21 cellular contexts compared by ENCODE assay signal in genomic region chr1:245322673-245323072, GRCh38.
DNase-seq lines count a peak whose midpoint lies in the region; ATAC-seq and TF ChIP-seq lines count a peak whose summit lies in the region.
"Had no signal": no experiment of that assay in that cellular context is flagged by ENCODE, and none has a peak within 500 bp of the region (broad histone marks: within the 10 kb centered on the region; RNA-seq: fewer than 3 reads in every experiment).

No MANE protein-coding gene starts in this region.

- TF ChIP-seq CTCF in AG10803 (conservative IDR thresholded peaks at IDR 0.05; ENCODE audit: low read length) (no peak), HCT116 (IDR thresholded peaks at IDR 0.05 in 2 of 3, conservative IDR thresholded peaks at IDR 0.05 in 1 of 3; ENCODE audit: borderline replicate concordance in 1 of 3, insufficient read depth in 1 of 3, low read depth in 2 of 3, low read length in 2 of 3) (peak in 2 of 3 experiments; percentile 12 to 14; a peak in 2 of 6 replicates), chondrocyte (IDR thresholded peaks at IDR 0.05) (peak; percentile 54), PC-9 (conservative IDR thresholded peaks at IDR 0.05) (no peak), mucosa of descending colon (IDR thresholded peaks at IDR 0.05) (no peak)

- H3K4me1 Mint-ChIP-seq in chondrocyte (ENCODE audit: low read depth): peaks cover 18% of the 10 kb centered on the region
- no peaks in the 10 kb centered on the region for H3K4me1 Mint-ChIP-seq in T-cell
- H3K4me1 Mint-ChIP-seq: B cell; stimulated activated memory B cell treated with anti-CD40 and anti-IgM and Interleukin-4, amounts not matched to agents 10 μg/mL and 1 μg/mL and 100 μg/mL, for 72 hours had no signal

- no peaks in the 10 kb centered on the region for H3K36me3 ChIP-seq in HCT116 (ENCODE audit: control insufficient read depth in 1 of 2, insufficient read depth in 2 of 2, low read length in 2 of 2)
- H3K36me3 ChIP-seq in PC-9 (ENCODE audit: low read depth): no peaks in the 10 kb centered on the region
- no peaks in the 10 kb centered on the region for H3K36me3 ChIP-seq in mucosa of descending colon (ENCODE audit: low read depth)
- H3K36me3 ChIP-seq: thyroid gland had no signal

- no peak for TF ChIP-seq POLR2A in HCT116 (IDR thresholded peaks at IDR 0.05; ENCODE audit: borderline replicate concordance, extremely low read depth, insufficient read depth, insufficient read length)

- H3K9me2 ChIP-seq in HCT116 (ENCODE audit: insufficient read depth) (no peaks in the 10 kb centered on the region), PC-9 (ENCODE audit: insufficient read depth) (no peaks in the 10 kb centered on the region)

- no peaks in the 10 kb centered on the region for H3K4me1 ChIP-seq in HCT116 (ENCODE audit: control insufficient read depth in 1 of 2, insufficient read depth in 2 of 2, low read length in 2 of 2)
- no peaks in the 10 kb centered on the region for H3K4me1 ChIP-seq in PC-9 (replicated peaks; ENCODE audit: insufficient read depth)
- no peaks in the 10 kb centered on the region for H3K4me1 ChIP-seq in mucosa of descending colon (ENCODE audit: low read depth)
- H3K4me1 ChIP-seq: thyroid gland had no signal

- no peak overlapping the region for H3K27ac ChIP-seq in HCT116 (ENCODE audit: low read depth, low read length)
- H3K27ac ChIP-seq in PC-9: no peak overlapping the region
- H3K27ac ChIP-seq: thyroid gland had no signal

- POLR2A ChIA-PET in HCT116 (lab: Charles Lee): no interaction called here
- POLR2A ChIA-PET in PC-9 (lab: Charles Lee; ENCODE audit: unreplicated experiment): no interaction called here
- POLR2A ChIA-PET in T-cell (lab: Charles Lee): no interaction called here

- H3K9me3 ChIP-seq in HCT116 (ENCODE audit: control insufficient read depth in 1 of 2, insufficient read depth in 1 of 2, low read depth in 1 of 2, low read length in 2 of 2) (no peaks in the 10 kb centered on the region), PC-9 (ENCODE audit: insufficient read depth, low read depth) (no peaks in the 10 kb centered on the region), mucosa of descending colon (no peaks in the 10 kb centered on the region)
- H3K9me3 ChIP-seq: thyroid gland had no signal

- H3K9me3 Mint-ChIP-seq in chondrocyte (ENCODE audit: low read depth) (no peaks in the 10 kb centered on the region), T-cell (no peaks in the 10 kb centered on the region)
- H3K9me3 Mint-ChIP-seq: stimulated activated memory B cell treated with anti-CD40 and anti-IgM and Interleukin-4, amounts not matched to agents 10 μg/mL and 1 μg/mL and 100 μg/mL, for 72 hours; WTC11 had no signal

- H3K79me2 ChIP-seq in HCT116 (ENCODE audit: insufficient read depth, low read length): no peaks in the 10 kb centered on the region
- no peaks in the 10 kb centered on the region for H3K79me2 ChIP-seq in PC-9 (ENCODE audit: low read depth)

- TF ChIP-seq RAD21 in HCT116 (IDR thresholded peaks at IDR 0.05; ENCODE audit: low read depth): peak; percentile 55

- no peak overlapping the region for H3K4me3 Mint-ChIP-seq in chondrocyte (ENCODE audit: unreplicated experiment)
- H3K4me3 Mint-ChIP-seq in T-cell: no peak overlapping the region
- H3K4me3 Mint-ChIP-seq: B cell; stimulated activated memory B cell treated with anti-CD40 and anti-IgM and Interleukin-4, amounts not matched to agents 10 μg/mL and 1 μg/mL and 100 μg/mL, for 72 hours; WTC11 had no signal

- intact Hi-C loops in HCT116 (cut with micrococcal nuclease): no loop called here
- intact Hi-C loops in PC-9 (cut with micrococcal nuclease; ENCODE audit: unreplicated experiment): no loop called here
- intact Hi-C loops in mucosa of descending colon (cut with DNase I, micrococcal nuclease): no loop called here

- H3K27me3 ChIP-seq in HCT116 (ENCODE audit: insufficient read depth, low read length) (0 out of 2 replicates have a peak, but pooled peaks cover 1% of the 10 kb centered on the region), PC-9 (ENCODE audit: insufficient read depth, low read depth) (peaks cover 74% of the 10 kb centered on the region)
- H3K27me3 ChIP-seq: thyroid gland had no signal

- CTCF ChIA-PET in HCT116 (lab: Charles Lee) (no interaction called here), PC-9 (lab: Charles Lee) (no interaction called here), T-cell (lab: Charles Lee) (no interaction called here)

- H3K27ac Mint-ChIP-seq in chondrocyte (ENCODE audit: unreplicated experiment) (no peak overlapping the region), T-cell (no peak overlapping the region)
- H3K27ac Mint-ChIP-seq: B cell; stimulated activated memory B cell treated with anti-CD40 and anti-IgM and Interleukin-4, amounts not matched to agents 10 μg/mL and 1 μg/mL and 100 μg/mL, for 72 hours; WTC11 had no signal

- H3K4me3 ChIP-seq in AG10803 (ENCODE audit: low read length) (no peak overlapping the region), HCT116 (replicated peaks in 1 of 2; ENCODE audit: low read depth in 1 of 2, low read length in 2 of 2) (no peak overlapping the region), PC-9 (no peak overlapping the region), mucosa of descending colon (no peak overlapping the region)
- H3K4me3 ChIP-seq: thyroid gland had no signal

- no peak overlapping the region for H3K9ac ChIP-seq in HCT116 (ENCODE audit: low read length)

- no peaks in the 10 kb centered on the region for H3F3A ChIP-seq in PC-9 (ENCODE audit: insufficient read depth, low read depth)

- RAD21 ChIA-PET in HCT116 (lab: Charles Lee; ENCODE audit: low non-redundant PET in 1 of 2, low total read pairs in 2 of 2, uncharacterized antibody in 2 of 2, unreplicated experiment in 2 of 2): no interaction called here

- H3K36me3 Mint-ChIP-seq in chondrocyte (ENCODE audit: low read depth) (peaks cover 3% of the 10 kb centered on the region), T-cell (no peaks in the 10 kb centered on the region)
- H3K36me3 Mint-ChIP-seq: stimulated activated memory B cell treated with anti-CD40 and anti-IgM and Interleukin-4, amounts not matched to agents 10 μg/mL and 1 μg/mL and 100 μg/mL, for 72 hours; WTC11 had no signal

- DNase-seq in AG10803 (ENCODE audit: low read depth): peak; percentile 36
- peak; percentile 6 for DNase-seq in HCT116 (ENCODE audit: low read depth, low spot score)
- peak; percentile 26 for DNase-seq in RPMI7951 (ENCODE audit: low read depth)
- no peak for DNase-seq in chondrocyte (ENCODE audit: low spot score)
- no peak for DNase-seq in PC-9
- no peak for DNase-seq in T-cell
- no peak for DNase-seq in mucosa of descending colon
- DNase-seq in cerebellar cortex (ENCODE audit: low spot score): no peak
- DNase-seq: central memory CD4-positive, alpha-beta T cell; DMS 273 treated with DMSO at 0.1 percent for 48 hours; effector CD8-positive, alpha-beta T cell; kidney; mesendoderm; NCI-H1694; NCI-H526; retina; RPMI8226; thyroid gland had no signal

- H2AFZ ChIP-seq in HCT116 (ENCODE audit: low read depth, low read length, poor library complexity, severe bottlenecking) (no peak overlapping the region), PC-9 (no peak overlapping the region)

- peak; percentile 62; the same call in 1 of the 2 replicates for ATAC-seq in HCT116
- ATAC-seq in T-cell (replicated peaks in 1 of 4): no peak
- no peak for ATAC-seq in mucosa of descending colon
- ATAC-seq: stimulated activated memory B cell treated with anti-CD40 and anti-IgM and Interleukin-4, amounts not matched to agents 10 μg/mL and 1 μg/mL and 100 μg/mL, for 72 hours; WTC11 had no signal

- BruUV-seq in HCT116 (replicated peaks; lab: Mats Ljungman, UMichigan): no TSS peak
- no TSS peak for BruUV-seq in PC-9 (replicated peaks; lab: Mats Ljungman, UMichigan)

- H4K20me1 ChIP-seq in HCT116 (ENCODE audit: insufficient read depth): no peaks in the 10 kb centered on the region
- H4K20me1 ChIP-seq in PC-9 (ENCODE audit: insufficient read depth): no peaks in the 10 kb centered on the region; the same call in 1 of the 2 replicates

- H3K27me3 Mint-ChIP-seq in chondrocyte (ENCODE audit: low read depth) (no peaks in the 10 kb centered on the region), T-cell (peaks cover 3 to 7% of the 10 kb centered on the region in 2 donors)

- no peak overlapping the region for H3K4me2 ChIP-seq in HCT116 (ENCODE audit: low read length)
- H3K4me2 ChIP-seq in PC-9: no peak overlapping the region

TF ChIP-seq in HCT116, 20 proteins besides CTCF, POLR2A, EP300 and RAD21:
- no peak for TF ChIP-seq SIN3A (IDR thresholded peaks at IDR 0.05; ENCODE audit: low read depth)
- no peak for TF ChIP-seq ZNF274 (IDR thresholded peaks at IDR 0.05; ENCODE audit: low read depth, low read length)
- TF ChIP-seq TCF7L2 (IDR thresholded peaks at IDR 0.05; ENCODE audit: borderline replicate concordance, extremely low read depth, insufficient read depth, insufficient read length): no peak
- no peak for TF ChIP-seq EZH2phosphoT487 (IDR thresholded peaks at IDR 0.05; ENCODE audit: borderline replicate concordance)
- no peak for TF ChIP-seq MAX (IDR thresholded peaks at IDR 0.05)
- no peak for TF ChIP-seq ATF3 (IDR thresholded peaks at IDR 0.05)
- no peak for TF ChIP-seq SRF (IDR thresholded peaks at IDR 0.05; ENCODE audit: low read depth)
- TF ChIP-seq EZH2 (IDR thresholded peaks at IDR 0.05): no peak
TF ChIP-seq in HCT116: peak in this region for 0.

Comparison
In these comparisons a context has a peak if more than half of its experiments do, and no peak if none do; other contexts are left out.
1. DNase-seq: peak in AG10803 (single experiment), HCT116 (single experiment) and RPMI7951 (single experiment); none in chondrocyte (single experiment), PC-9 (0 of 2), T-cell (0 of 34), mucosa of descending colon (0 of 3) and cerebellar cortex (single experiment).
2. CTCF ChIP-seq: peak in HCT116 (2 of 3) and chondrocyte (single experiment); none in AG10803 (single experiment), PC-9 (single experiment) and mucosa of descending colon (single experiment).